In the genomic region with DNA sequence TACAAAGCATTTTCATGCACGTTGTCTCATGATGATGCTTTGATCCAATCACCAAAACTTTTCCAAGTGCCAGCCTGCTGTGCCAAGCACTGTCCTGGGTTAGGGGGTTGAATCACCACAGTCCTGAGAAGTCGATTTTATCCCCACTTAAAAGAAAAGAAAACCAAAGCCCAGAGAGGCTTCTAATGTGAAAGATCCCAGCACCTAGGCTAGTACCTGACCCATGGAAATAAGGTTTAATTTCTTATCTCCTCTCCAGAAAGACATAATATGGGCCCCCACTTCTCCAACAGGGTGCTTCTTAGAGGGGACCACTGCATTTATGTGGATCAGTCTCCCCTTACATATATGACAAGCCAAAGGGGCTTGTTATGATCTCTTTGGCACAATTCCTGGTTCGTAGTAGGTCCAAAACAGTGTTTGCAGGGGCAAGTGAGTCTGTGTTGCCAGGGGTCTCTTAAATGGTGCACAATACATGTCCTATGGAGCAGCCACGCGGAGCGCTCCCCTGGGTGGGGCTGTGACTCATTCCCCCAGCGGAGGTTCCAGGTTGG, we compare ENCODE assay signal across 8 cellular contexts. TPM values are rescaled to one million over a fixed set of nuclear protein-coding genes. Genes with fewer than 3 reads are reported as not detected.
DNase-seq lines count a peak whose midpoint lies in the region; ATAC-seq and TF ChIP-seq lines count a peak whose summit lies in the region.

No MANE protein-coding gene starts in this region.

- H3K27me3 ChIP-seq in layer of hippocampus (ENCODE audit: control insufficient read depth, insufficient read depth, low read length) (no peaks in the 10 kb centered on the region), suprapubic skin (no peaks in the 10 kb centered on the region)

- H3K4me3 Mint-ChIP-seq in activated naive CD8-positive, alpha-beta T cell: peak overlapping the region; percentile 93

- TF ChIP-seq POLR2A in suprapubic skin (IDR thresholded peaks at IDR 0.05): no peak

- no peak for ATAC-seq in activated CD4-positive, CD25-positive, alpha-beta regulatory T cell treated with anti-CD3 and anti-CD28 coated beads, Interleukin-2, amount 50 U/mL, for 24 hours
- ATAC-seq in GM19467 (IDR thresholded peaks at IDR 0.05; ENCODE audit: unreplicated experiment): no peak

- TF ChIP-seq EP300 in suprapubic skin (IDR thresholded peaks at IDR 0.05): no peak

- H3K36me3 Mint-ChIP-seq in activated naive CD8-positive, alpha-beta T cell: no peaks in the 10 kb centered on the region

- H3K27ac ChIP-seq in layer of hippocampus (ENCODE audit: low read depth, low read length) (peak overlapping the region; percentile 99), suprapubic skin (peak overlapping the region; percentile 96)

- H3K36me3 ChIP-seq in suprapubic skin: no peaks in the 10 kb centered on the region

- peaks cover 57% of the 10 kb centered on the region for H3K4me1 Mint-ChIP-seq in activated naive CD8-positive, alpha-beta T cell (ENCODE audit: low read depth)

- no peaks in the 10 kb centered on the region for H3K9me3 ChIP-seq in suprapubic skin

- H3K27ac Mint-ChIP-seq in activated naive CD8-positive, alpha-beta T cell: peak overlapping the region; percentile 98

- H3K4me3 ChIP-seq in suprapubic skin: peak overlapping the region; percentile 77

- H3K9me3 Mint-ChIP-seq in activated naive CD8-positive, alpha-beta T cell (ENCODE audit: low read depth): no peaks in the 10 kb centered on the region

- peaks cover 59% of the 10 kb centered on the region for H3K4me1 ChIP-seq in suprapubic skin

- peak; percentile 27 for DNase-seq in activated CD4-positive, alpha-beta T cell treated with anti-CD3 and anti-CD28 coated beads for 1 hour
- DNase-seq in activated CD4-positive, alpha-beta T cell treated with anti-CD3 and anti-CD28 coated beads for 48 hours: no peak
- no peak for DNase-seq in suprapubic skin (ENCODE audit: low spot score in 2 of 2)
- no peak for DNase-seq in mucosa of gallbladder (ENCODE audit: low spot score)

- 6% methylated on average over 7 of the region's 7 CpGs for WGBS in suprapubic skin

- no peaks in the 10 kb centered on the region for H3K27me3 Mint-ChIP-seq in activated naive CD8-positive, alpha-beta T cell

- TF ChIP-seq CTCF in suprapubic skin (IDR thresholded peaks at IDR 0.05): no peak

RNA-seq across cellular contexts. Expression of gene BCL9L, which starts 1.9 kb away (rescaled TPM):
- total RNA-seq in suprapubic skin: 10 to 100 TPM; 50.0 to 58.9 (median 56.3) TPM
- 107 TPM for total RNA-seq in mucosa of gallbladder

RNA-seq across cellular contexts. Expression of gene UPK2, which starts 28.5 kb away (rescaled TPM):
- total RNA-seq in suprapubic skin (not detected), mucosa of gallbladder (not detected)

RNA-seq across cellular contexts. Expression of gene FOXR1, which starts 43.9 kb away (rescaled TPM):
- total RNA-seq in suprapubic skin (not detected), mucosa of gallbladder (not detected)

RNA-seq across cellular contexts. Expression of gene CXCR5, which starts 43.9 kb away (rescaled TPM):
- total RNA-seq in suprapubic skin (not detected), mucosa of gallbladder (0.06 TPM)
